In the genomic region with DNA sequence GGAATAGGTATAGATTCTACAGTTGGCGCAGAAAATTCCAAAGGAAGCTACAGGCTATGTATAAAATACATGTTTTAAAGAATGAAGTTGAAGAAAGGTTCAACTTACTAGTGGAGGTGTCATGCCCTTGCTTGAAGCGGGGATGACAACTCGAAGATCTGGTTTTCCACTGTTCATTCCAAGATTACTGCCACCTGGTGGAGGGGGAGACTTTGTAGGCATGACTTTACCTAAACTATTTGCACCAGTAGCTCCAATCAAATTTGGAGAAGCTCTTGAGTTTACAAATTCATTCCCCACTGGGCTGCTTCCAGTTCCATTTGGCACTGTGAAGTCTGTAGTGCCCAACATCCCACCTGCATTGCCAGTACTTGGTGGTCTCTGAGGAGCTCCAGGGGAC, we compare ENCODE assay signal across 9 cellular contexts.
DNase-seq lines count a peak whose midpoint lies in the region; ATAC-seq, FAIRE-seq and TF ChIP-seq lines count a peak whose summit lies in the region.
"Had no signal": no experiment of that assay in that cellular context is flagged by ENCODE, and none has a peak within 500 bp of the region (broad histone marks: within the 10 kb centered on the region; RNA-seq: fewer than 3 reads in every experiment).

No MANE protein-coding gene starts in this region.

- peak; percentile 39; the same call in 1 of the 3 replicates for ATAC-seq in SK-N-SH treated with all-trans-retinoic acid at 6 μM for 48 hours
- no peak for ATAC-seq in GM21723 (IDR thresholded peaks at IDR 0.05; ENCODE audit: unreplicated experiment)

- H4K20me1 ChIP-seq in keratinocyte (ENCODE audit: control insufficient read depth, extremely low read depth, insufficient read depth, low read length) = no peaks in the 10 kb centered on the region

- no peak for FAIRE-seq in keratinocyte (lab: Jason Lieb, UNC)

- intact Hi-C loops in dorsolateral prefrontal cortex (cut with DNase I) = no loop called here

- peak; percentile 11 for DNase-seq in EH (ENCODE audit: low read depth)
- DNase-seq in HFF-Myc (ENCODE audit: extremely low read depth, low read depth) = no peak
- no peak for DNase-seq in keratinocyte (ENCODE audit: low read depth, low spot score)
- no peak for DNase-seq in stimulated activated CD8-positive, alpha-beta memory T cell treated with anti-CD3 and anti-CD28 coated beads, Interleukin-4, amount 100 ng/mL, for 48 hours
- DNase-seq in dorsolateral prefrontal cortex = no peak
- DNase-seq: activated B cell treated with CpG ODN at 0.5 μM for 24 hours, naive B cell had no signal

- no peaks in the 10 kb centered on the region for H3K9me1 ChIP-seq in keratinocyte (ENCODE audit: control insufficient read depth, extremely low read depth, insufficient read depth, low read length)

- no peak overlapping the region for H2AFZ ChIP-seq in keratinocyte (ENCODE audit: control insufficient read depth, low read length)

- H3K27me3 ChIP-seq in keratinocyte (ENCODE audit: control insufficient read depth, extremely low read depth, insufficient read depth, low read length) (no peaks in the 10 kb centered on the region), dorsolateral prefrontal cortex (no peaks in the 10 kb centered on the region)

- dilution Hi-C loops in keratinocyte (cut with MboI; ENCODE audit: extremely low pct_ligation_motif_present, low sequenced_read_pairs) = no loop called here

- no peak overlapping the region for H3K4me2 ChIP-seq in keratinocyte (ENCODE audit: control insufficient read depth, extremely low read depth, insufficient read depth, low read depth, low read length)

- H3K4me1 ChIP-seq in keratinocyte (ENCODE audit: control insufficient read depth, extremely low read depth, insufficient read depth, low read length) = no peaks in the 10 kb centered on the region

- no peaks in the 10 kb centered on the region for H3K79me2 ChIP-seq in keratinocyte (ENCODE audit: control insufficient read depth, insufficient read depth, low read length)

- H3K9ac ChIP-seq in keratinocyte (ENCODE audit: control insufficient read depth, extremely low read depth, insufficient read depth, low read length) = no peak overlapping the region

- H3K4me3 ChIP-seq in HFF-Myc (replicated peaks; ENCODE audit: low read depth, low read length) = no peak overlapping the region
- no peak overlapping the region for H3K4me3 ChIP-seq in keratinocyte (ENCODE audit: control insufficient read depth in 2 of 3, extremely low read depth in 1 of 3, insufficient read depth in 2 of 3, low read depth in 1 of 3, low read length in 3 of 3)
- no peak overlapping the region for H3K4me3 ChIP-seq in dorsolateral prefrontal cortex

- H3K27ac ChIP-seq in keratinocyte (ENCODE audit: control insufficient read depth, insufficient read depth, low read length) (no peak overlapping the region), dorsolateral prefrontal cortex (no peak overlapping the region)

- H3K9me3 ChIP-seq in keratinocyte (ENCODE audit: control insufficient read depth, low read depth, low read length) = no peaks in the 10 kb centered on the region

- H3K36me3 ChIP-seq in keratinocyte (ENCODE audit: control insufficient read depth in 2 of 2, extremely low read depth in 1 of 2, insufficient read depth in 2 of 2, low read length in 2 of 2) = no peaks in the 10 kb centered on the region

- TF ChIP-seq CTCF in HFF-Myc (IDR thresholded peaks at IDR 0.05; ENCODE audit: low read depth, low read length, missing control alignments) = peak; percentile 39
- TF ChIP-seq CTCF in keratinocyte (optimal IDR thresholded peaks at IDR 0.05 in 1 of 3, IDR thresholded peaks at IDR 0.05 in 1 of 3, conservative IDR thresholded peaks at IDR 0.05 in 1 of 3; ENCODE audit: extremely low read depth in 1 of 3, insufficient read depth in 2 of 3, low read length in 3 of 3) = peak; percentile 9 to 40 (median 23)
- peak in 1 of 56 donors; percentile 10 for TF ChIP-seq CTCF in dorsolateral prefrontal cortex (IDR thresholded peaks at IDR 0.05 in 54 of 56, conservative IDR thresholded peaks at IDR 0.05 in 2 of 56; ENCODE audit: low read depth in 1 of 56, partially characterized antibody in 56 of 56)

TF ChIP-seq in SK-N-SH treated with all-trans-retinoic acid at 6 μM for 48 hours, 23 proteins besides CTCF, POLR2A, EP300 and RAD21:
- no peak for TF ChIP-seq CSDC2 (CRISPR knock-in tag; IDR thresholded peaks at IDR 0.05)
- TF ChIP-seq, protein P1, sequence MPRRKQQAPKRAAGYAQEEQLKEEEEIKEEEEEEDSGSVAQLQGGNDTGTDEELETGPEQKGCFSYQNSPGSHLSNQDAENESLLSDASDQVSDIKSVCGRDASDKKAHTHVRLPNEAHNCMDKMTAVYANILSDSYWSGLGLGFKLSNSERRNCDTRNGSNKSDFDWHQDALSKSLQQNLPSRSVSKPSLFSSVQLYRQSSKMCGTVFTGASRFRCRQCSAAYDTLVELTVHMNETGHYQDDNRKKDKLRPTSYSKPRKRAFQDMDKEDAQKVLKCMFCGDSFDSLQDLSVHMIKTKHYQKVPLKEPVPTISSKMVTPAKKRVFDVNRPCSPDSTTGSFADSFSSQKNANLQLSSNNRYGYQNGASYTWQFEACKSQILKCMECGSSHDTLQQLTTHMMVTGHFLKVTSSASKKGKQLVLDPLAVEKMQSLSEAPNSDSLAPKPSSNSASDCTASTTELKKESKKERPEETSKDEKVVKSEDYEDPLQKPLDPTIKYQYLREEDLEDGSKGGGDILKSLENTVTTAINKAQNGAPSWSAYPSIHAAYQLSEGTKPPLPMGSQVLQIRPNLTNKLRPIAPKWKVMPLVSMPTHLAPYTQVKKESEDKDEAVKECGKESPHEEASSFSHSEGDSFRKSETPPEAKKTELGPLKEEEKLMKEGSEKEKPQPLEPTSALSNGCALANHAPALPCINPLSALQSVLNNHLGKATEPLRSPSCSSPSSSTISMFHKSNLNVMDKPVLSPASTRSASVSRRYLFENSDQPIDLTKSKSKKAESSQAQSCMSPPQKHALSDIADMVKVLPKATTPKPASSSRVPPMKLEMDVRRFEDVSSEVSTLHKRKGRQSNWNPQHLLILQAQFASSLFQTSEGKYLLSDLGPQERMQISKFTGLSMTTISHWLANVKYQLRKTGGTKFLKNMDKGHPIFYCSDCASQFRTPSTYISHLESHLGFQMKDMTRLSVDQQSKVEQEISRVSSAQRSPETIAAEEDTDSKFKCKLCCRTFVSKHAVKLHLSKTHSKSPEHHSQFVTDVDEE (CRISPR knock-in tag; IDR thresholded peaks at IDR 0.05) = no peak
- TF ChIP-seq SNAI2 (CRISPR knock-in tag; IDR thresholded peaks at IDR 0.05) = no peak
- no peak for TF ChIP-seq ZNF565 (CRISPR knock-in tag; conservative IDR thresholded peaks at IDR 0.05; ENCODE audit: low read depth)
- no peak for TF ChIP-seq ARNTL (CRISPR knock-in tag; IDR thresholded peaks at IDR 0.05; ENCODE audit: borderline replicate concordance, low read depth)
- TF ChIP-seq ZFP3 (CRISPR knock-in tag; IDR thresholded peaks at IDR 0.05) = no peak
- TF ChIP-seq, protein P2, sequence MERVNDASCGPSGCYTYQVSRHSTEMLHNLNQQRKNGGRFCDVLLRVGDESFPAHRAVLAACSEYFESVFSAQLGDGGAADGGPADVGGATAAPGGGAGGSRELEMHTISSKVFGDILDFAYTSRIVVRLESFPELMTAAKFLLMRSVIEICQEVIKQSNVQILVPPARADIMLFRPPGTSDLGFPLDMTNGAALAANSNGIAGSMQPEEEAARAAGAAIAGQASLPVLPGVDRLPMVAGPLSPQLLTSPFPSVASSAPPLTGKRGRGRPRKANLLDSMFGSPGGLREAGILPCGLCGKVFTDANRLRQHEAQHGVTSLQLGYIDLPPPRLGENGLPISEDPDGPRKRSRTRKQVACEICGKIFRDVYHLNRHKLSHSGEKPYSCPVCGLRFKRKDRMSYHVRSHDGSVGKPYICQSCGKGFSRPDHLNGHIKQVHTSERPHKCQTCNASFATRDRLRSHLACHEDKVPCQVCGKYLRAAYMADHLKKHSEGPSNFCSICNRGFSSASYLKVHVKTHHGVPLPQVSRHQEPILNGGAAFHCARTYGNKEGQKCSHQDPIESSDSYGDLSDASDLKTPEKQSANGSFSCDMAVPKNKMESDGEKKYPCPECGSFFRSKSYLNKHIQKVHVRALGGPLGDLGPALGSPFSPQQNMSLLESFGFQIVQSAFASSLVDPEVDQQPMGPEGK (CRISPR knock-in tag; IDR thresholded peaks at IDR 0.05; ENCODE audit: borderline replicate concordance) = no peak
- no peak for TF ChIP-seq PPARA (CRISPR knock-in tag; IDR thresholded peaks at IDR 0.05; ENCODE audit: borderline replicate concordance)
- TF ChIP-seq TCF4 (CRISPR knock-in tag; IDR thresholded peaks at IDR 0.05; ENCODE audit: borderline replicate concordance) = no peak
- TF ChIP-seq ZFP30 (CRISPR knock-in tag; IDR thresholded peaks at IDR 0.05) = no peak
- TF ChIP-seq ESRRG (CRISPR knock-in tag; IDR thresholded peaks at IDR 0.05) = no peak
- no peak for TF ChIP-seq RARB (CRISPR knock-in tag; IDR thresholded peaks at IDR 0.05)
- TF ChIP-seq, protein P3, sequence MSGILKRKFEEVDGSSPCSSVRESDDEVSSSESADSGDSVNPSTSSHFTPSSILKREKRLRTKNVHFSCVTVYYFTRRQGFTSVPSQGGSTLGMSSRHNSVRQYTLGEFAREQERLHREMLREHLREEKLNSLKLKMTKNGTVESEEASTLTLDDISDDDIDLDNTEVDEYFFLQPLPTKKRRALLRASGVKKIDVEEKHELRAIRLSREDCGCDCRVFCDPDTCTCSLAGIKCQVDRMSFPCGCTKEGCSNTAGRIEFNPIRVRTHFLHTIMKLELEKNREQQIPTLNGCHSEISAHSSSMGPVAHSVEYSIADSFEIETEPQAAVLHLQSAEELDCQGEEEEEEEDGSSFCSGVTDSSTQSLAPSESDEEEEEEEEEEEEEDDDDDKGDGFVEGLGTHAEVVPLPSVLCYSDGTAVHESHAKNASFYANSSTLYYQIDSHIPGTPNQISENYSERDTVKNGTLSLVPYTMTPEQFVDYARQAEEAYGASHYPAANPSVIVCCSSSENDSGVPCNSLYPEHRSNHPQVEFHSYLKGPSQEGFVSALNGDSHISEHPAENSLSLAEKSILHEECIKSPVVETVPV (CRISPR knock-in tag; IDR thresholded peaks at IDR 0.05) = no peak
- no peak for TF ChIP-seq ISL1 (CRISPR knock-in tag; IDR thresholded peaks at IDR 0.05)
